1 cellular context compared by ENCODE assay signal in the genomic region with DNA sequence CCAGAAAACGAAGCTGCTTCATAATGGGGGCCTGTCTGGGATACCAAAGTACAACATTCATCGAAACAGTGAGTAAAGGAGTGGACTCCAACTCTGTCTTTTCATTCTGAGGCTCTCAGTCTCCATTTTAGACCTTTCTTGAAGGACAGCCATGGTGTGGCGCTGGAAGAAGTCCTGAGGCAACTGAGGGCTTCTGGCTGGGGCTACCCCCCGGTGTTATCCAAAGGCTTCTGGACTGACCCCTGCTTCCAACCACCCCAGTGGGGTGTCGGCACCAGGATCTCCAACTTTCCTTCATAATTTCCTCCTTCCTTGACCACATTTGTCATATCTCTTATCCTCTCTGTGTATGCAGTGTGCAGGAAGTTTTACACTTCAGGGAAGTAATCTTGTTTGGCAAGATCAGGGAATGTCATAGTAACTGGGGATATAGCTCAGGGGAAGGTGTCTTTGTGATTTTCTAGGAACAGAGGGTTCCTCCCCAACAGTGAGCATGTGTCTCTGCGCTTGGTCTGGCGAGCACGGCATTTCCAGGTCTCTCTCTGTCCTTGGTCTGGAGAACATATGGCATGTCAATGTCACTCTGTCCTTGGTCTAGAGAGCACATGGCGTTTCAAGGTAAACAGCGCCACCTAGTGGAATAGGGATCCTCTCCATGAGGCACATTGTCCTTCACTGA.
TF ChIP-seq lines count a peak whose summit lies in the region.

No MANE protein-coding gene starts in this region.

TF ChIP-seq in K562, 482 proteins besides CTCF, POLR2A, EP300 and RAD21 (continued from another document and continues in another):
- no peak for TF ChIP-seq SMAD2 (IDR thresholded peaks at IDR 0.05; ENCODE audit: low read depth, low read length)
- TF ChIP-seq BRF1 (IDR thresholded peaks at IDR 0.05; ENCODE audit: borderline replicate concordance, extremely low read depth, insufficient read length), result no peak
- peak; percentile 46; the same call in 1 of the 2 replicates for TF ChIP-seq ZNF24 (IDR thresholded peaks at IDR 0.05)
- TF ChIP-seq CHD4 (IDR thresholded peaks at IDR 0.05; ENCODE audit: insufficient read depth, insufficient replicate concordance, low read depth, low read length, poor library complexity, severe bottlenecking), result no peak
- TF ChIP-seq, protein P1, sequence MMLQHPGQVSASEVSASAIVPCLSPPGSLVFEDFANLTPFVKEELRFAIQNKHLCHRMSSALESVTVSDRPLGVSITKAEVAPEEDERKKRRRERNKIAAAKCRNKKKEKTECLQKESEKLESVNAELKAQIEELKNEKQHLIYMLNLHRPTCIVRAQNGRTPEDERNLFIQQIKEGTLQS (IDR thresholded peaks at IDR 0.05), result no peak
- TF ChIP-seq, protein P1 (CRISPR knock-in tag; conservative IDR thresholded peaks at IDR 0.05), result no peak
- TF ChIP-seq HDAC8 (tag; IDR thresholded peaks at IDR 0.05), result no peak
- TF ChIP-seq, protein P2, sequence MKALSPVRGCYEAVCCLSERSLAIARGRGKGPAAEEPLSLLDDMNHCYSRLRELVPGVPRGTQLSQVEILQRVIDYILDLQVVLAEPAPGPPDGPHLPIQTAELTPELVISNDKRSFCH (CRISPR knock-in tag; IDR thresholded peaks at IDR 0.05), result no peak
- TF ChIP-seq, protein P2 (tag; IDR thresholded peaks at IDR 0.05), result no peak
- TF ChIP-seq, protein P3, sequence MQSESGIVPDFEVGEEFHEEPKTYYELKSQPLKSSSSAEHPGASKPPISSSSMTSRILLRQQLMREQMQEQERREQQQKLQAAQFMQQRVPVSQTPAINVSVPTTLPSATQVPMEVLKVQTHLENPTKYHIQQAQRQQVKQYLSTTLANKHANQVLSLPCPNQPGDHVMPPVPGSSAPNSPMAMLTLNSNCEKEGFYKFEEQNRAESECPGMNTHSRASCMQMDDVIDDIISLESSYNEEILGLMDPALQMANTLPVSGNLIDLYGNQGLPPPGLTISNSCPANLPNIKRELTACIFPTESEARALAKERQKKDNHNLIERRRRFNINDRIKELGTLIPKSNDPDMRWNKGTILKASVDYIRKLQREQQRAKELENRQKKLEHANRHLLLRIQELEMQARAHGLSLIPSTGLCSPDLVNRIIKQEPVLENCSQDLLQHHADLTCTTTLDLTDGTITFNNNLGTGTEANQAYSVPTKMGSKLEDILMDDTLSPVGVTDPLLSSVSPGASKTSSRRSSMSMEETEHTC (IDR thresholded peaks at IDR 0.05), result no peak
- no peak for TF ChIP-seq BDP1 (IDR thresholded peaks at IDR 0.05; ENCODE audit: insufficient read depth, insufficient read length)
- TF ChIP-seq ZNF586 (CRISPR knock-in tag; conservative IDR thresholded peaks at IDR 0.05), result no peak
- TF ChIP-seq EWSR1 (IDR thresholded peaks at IDR 0.05; ENCODE audit: borderline replicate concordance, low read depth, partially characterized antibody), result no peak
- TF ChIP-seq PHF21A (IDR thresholded peaks at IDR 0.05; ENCODE audit: borderline replicate concordance, low read depth), result no peak
- TF ChIP-seq NCOA4 (IDR thresholded peaks at IDR 0.05; ENCODE audit: partially characterized antibody), result no peak
- no peak for TF ChIP-seq SP2 (IDR thresholded peaks at IDR 0.05; ENCODE audit: extremely low read depth, low read depth, low read length, poor library complexity, severe bottlenecking)
- no peak for TF ChIP-seq RBM25 (IDR thresholded peaks at IDR 0.05; ENCODE audit: low read depth, low read length, severe bottlenecking)
- TF ChIP-seq TCF3 (CRISPR knock-in tag; IDR thresholded peaks at IDR 0.05), result peak; percentile 20; the same call in 1 of the 2 replicates
- TF ChIP-seq FOSL1 (tag; conservative IDR thresholded peaks at IDR 0.05), result no peak
- TF ChIP-seq TCFL5 (CRISPR knock-in tag; conservative IDR thresholded peaks at IDR 0.05), result no peak
- no peak for TF ChIP-seq COPS2 (conservative IDR thresholded peaks at IDR 0.05)
- peak; percentile 42; the same call in 1 of the 2 replicates for TF ChIP-seq NFRKB (IDR thresholded peaks at IDR 0.05; ENCODE audit: low read depth)
- TF ChIP-seq FOS (IDR thresholded peaks at IDR 0.05; ENCODE audit: extremely low read depth, insufficient read length), result no peak
- TF ChIP-seq, protein P4, sequence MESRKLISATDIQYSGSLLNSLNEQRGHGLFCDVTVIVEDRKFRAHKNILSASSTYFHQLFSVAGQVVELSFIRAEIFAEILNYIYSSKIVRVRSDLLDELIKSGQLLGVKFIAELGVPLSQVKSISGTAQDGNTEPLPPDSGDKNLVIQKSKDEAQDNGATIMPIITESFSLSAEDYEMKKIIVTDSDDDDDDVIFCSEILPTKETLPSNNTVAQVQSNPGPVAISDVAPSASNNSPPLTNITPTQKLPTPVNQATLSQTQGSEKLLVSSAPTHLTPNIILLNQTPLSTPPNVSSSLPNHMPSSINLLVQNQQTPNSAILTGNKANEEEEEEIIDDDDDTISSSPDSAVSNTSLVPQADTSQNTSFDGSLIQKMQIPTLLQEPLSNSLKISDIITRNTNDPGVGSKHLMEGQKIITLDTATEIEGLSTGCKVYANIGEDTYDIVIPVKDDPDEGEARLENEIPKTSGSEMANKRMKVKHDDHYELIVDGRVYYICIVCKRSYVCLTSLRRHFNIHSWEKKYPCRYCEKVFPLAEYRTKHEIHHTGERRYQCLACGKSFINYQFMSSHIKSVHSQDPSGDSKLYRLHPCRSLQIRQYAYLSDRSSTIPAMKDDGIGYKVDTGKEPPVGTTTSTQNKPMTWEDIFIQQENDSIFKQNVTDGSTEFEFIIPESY (CRISPR knock-in tag; IDR thresholded peaks at IDR 0.05), result no peak
- no peak for TF ChIP-seq RUNX1 (IDR thresholded peaks at IDR 0.05; ENCODE audit: low read depth)
- TF ChIP-seq, protein P5, sequence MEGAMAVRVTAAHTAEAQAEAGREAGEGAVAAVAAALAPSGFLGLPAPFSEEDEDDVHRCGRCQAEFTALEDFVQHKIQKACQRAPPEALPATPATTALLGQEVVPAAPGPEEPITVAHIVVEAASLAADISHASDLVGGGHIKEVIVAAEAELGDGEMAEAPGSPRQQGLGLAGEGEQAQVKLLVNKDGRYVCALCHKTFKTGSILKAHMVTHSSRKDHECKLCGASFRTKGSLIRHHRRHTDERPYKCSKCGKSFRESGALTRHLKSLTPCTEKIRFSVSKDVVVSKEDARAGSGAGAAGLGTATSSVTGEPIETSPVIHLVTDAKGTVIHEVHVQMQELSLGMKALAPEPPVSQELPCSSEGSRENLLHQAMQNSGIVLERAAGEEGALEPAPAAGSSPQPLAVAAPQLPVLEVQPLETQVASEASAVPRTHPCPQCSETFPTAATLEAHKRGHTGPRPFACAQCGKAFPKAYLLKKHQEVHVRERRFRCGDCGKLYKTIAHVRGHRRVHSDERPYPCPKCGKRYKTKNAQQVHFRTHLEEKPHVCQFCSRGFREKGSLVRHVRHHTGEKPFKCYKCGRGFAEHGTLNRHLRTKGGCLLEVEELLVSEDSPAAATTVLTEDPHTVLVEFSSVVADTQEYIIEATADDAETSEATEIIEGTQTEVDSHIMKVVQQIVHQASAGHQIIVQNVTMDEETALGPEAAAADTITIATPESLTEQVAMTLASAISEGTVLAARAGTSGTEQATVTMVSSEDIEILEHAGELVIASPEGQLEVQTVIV (CRISPR knock-in tag; IDR thresholded peaks at IDR 0.05; ENCODE audit: borderline replicate concordance), result no peak
- TF ChIP-seq, protein P6, sequence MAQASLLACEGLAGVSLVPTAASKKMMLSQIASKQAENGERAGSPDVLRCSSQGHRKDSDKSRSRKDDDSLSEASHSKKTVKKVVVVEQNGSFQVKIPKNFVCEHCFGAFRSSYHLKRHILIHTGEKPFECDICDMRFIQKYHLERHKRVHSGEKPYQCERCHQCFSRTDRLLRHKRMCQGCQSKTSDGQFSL (CRISPR knock-in tag; IDR thresholded peaks at IDR 0.05), result no peak
- TF ChIP-seq, protein P6 (tag; IDR thresholded peaks at IDR 0.05), result no peak
- TF ChIP-seq, protein P7, sequence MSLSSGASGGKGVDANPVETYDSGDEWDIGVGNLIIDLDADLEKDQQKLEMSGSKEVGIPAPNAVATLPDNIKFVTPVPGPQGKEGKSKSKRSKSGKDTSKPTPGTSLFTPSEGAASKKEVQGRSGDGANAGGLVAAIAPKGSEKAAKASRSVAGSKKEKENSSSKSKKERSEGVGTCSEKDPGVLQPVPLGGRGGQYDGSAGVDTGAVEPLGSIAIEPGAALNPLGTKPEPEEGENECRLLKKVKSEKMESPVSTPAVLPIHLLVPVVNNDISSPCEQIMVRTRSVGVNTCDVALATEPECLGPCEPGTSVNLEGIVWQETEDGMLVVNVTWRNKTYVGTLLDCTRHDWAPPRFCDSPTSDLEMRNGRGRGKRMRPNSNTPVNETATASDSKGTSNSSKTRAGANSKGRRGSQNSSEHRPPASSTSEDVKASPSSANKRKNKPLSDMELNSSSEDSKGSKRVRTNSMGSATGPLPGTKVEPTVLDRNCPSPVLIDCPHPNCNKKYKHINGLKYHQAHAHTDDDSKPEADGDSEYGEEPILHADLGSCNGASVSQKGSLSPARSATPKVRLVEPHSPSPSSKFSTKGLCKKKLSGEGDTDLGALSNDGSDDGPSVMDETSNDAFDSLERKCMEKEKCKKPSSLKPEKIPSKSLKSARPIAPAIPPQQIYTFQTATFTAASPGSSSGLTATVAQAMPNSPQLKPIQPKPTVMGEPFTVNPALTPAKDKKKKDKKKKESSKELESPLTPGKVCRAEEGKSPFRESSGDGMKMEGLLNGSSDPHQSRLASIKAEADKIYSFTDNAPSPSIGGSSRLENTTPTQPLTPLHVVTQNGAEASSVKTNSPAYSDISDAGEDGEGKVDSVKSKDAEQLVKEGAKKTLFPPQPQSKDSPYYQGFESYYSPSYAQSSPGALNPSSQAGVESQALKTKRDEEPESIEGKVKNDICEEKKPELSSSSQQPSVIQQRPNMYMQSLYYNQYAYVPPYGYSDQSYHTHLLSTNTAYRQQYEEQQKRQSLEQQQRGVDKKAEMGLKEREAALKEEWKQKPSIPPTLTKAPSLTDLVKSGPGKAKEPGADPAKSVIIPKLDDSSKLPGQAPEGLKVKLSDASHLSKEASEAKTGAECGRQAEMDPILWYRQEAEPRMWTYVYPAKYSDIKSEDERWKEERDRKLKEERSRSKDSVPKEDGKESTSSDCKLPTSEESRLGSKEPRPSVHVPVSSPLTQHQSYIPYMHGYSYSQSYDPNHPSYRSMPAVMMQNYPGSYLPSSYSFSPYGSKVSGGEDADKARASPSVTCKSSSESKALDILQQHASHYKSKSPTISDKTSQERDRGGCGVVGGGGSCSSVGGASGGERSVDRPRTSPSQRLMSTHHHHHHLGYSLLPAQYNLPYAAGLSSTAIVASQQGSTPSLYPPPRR (CRISPR knock-in tag; IDR thresholded peaks at IDR 0.05; ENCODE audit: borderline replicate concordance), result 0 out of 2 replicates have a peak, but pooled peaks have one; percentile 59
- no peak for TF ChIP-seq ZNF23 (CRISPR knock-in tag; IDR thresholded peaks at IDR 0.05)
- peak; percentile 52; the same call in 1 of the 2 replicates for TF ChIP-seq RB1 (IDR thresholded peaks at IDR 0.05; ENCODE audit: low read depth)
- TF ChIP-seq POLR3G (IDR thresholded peaks at IDR 0.05; ENCODE audit: extremely low read depth, insufficient read length, insufficient replicate concordance), result no peak
- peak; percentile 71 for TF ChIP-seq EHMT2 (IDR thresholded peaks at IDR 0.05)
- TF ChIP-seq ZNF57 (CRISPR knock-in tag; IDR thresholded peaks at IDR 0.05), result no peak
- TF ChIP-seq, protein P8, sequence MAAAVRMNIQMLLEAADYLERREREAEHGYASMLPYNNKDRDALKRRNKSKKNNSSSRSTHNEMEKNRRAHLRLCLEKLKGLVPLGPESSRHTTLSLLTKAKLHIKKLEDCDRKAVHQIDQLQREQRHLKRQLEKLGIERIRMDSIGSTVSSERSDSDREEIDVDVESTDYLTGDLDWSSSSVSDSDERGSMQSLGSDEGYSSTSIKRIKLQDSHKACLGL (CRISPR knock-in tag; IDR thresholded peaks at IDR 0.05; ENCODE audit: borderline replicate concordance, poor library complexity, severe bottlenecking), result no peak
- TF ChIP-seq GABPB2 (CRISPR knock-in tag; conservative IDR thresholded peaks at IDR 0.05), result no peak
- no peak for TF ChIP-seq MED1 (CRISPR knock-in tag; IDR thresholded peaks at IDR 0.05; ENCODE audit: borderline replicate concordance)
- no peak for TF ChIP-seq PYGO2 (tag; IDR thresholded peaks at IDR 0.05)
- no peak; the same call in 1 of the 2 replicates for TF ChIP-seq HDAC2 (IDR thresholded peaks at IDR 0.05)
- TF ChIP-seq, protein P9, sequence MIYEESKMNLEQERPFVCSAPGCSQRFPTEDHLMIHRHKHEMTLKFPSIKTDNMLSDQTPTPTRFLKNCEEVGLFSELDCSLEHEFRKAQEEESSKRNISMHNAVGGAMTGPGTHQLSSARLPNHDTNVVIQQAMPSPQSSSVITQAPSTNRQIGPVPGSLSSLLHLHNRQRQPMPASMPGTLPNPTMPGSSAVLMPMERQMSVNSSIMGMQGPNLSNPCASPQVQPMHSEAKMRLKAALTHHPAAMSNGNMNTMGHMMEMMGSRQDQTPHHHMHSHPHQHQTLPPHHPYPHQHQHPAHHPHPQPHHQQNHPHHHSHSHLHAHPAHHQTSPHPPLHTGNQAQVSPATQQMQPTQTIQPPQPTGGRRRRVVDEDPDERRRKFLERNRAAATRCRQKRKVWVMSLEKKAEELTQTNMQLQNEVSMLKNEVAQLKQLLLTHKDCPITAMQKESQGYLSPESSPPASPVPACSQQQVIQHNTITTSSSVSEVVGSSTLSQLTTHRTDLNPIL (CRISPR knock-in tag; IDR thresholded peaks at IDR 0.05), result no peak
- TF ChIP-seq ZNF3 (CRISPR knock-in tag; IDR thresholded peaks at IDR 0.05), result no peak
- TF ChIP-seq SMARCA5 (IDR thresholded peaks at IDR 0.05), result no peak
- TF ChIP-seq CBX8 (IDR thresholded peaks at IDR 0.05; ENCODE audit: borderline replicate concordance, extremely low read depth, low read depth, low read length, poor library complexity, severe bottlenecking), result no peak
- TF ChIP-seq CXXC5 (CRISPR knock-in tag; IDR thresholded peaks at IDR 0.05), result peak; percentile 46; the same call in 1 of the 2 replicates
- TF ChIP-seq ZNF431 (CRISPR knock-in tag; IDR thresholded peaks at IDR 0.05), result peak; percentile 51; the same call in 1 of the 2 replicates
- no peak; the same call in 1 of the 2 replicates for TF ChIP-seq SMAD4 (CRISPR knock-in tag; conservative IDR thresholded peaks at IDR 0.05)
- TF ChIP-seq NFE2L1 (tag; IDR thresholded peaks at IDR 0.05; ENCODE audit: borderline replicate concordance, low read depth), result no peak
- no peak for TF ChIP-seq ZNF212 (CRISPR knock-in tag; IDR thresholded peaks at IDR 0.05)
- peak in 1 of 2 experiments; percentile 72; a peak in 1 of 4 replicates for TF ChIP-seq ETV6 (IDR thresholded peaks at IDR 0.05; ENCODE audit: borderline replicate concordance in 1 of 2, low read depth in 2 of 2, low read length in 1 of 2)
- TF ChIP-seq ETV6 (CRISPR knock-in tag; IDR thresholded peaks at IDR 0.05; ENCODE audit: borderline replicate concordance), result no peak
- TF ChIP-seq, protein P10, sequence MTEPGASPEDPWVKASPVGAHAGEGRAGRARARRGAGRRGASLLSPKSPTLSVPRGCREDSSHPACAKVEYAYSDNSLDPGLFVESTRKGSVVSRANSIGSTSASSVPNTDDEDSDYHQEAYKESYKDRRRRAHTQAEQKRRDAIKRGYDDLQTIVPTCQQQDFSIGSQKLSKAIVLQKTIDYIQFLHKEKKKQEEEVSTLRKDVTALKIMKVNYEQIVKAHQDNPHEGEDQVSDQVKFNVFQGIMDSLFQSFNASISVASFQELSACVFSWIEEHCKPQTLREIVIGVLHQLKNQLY (CRISPR knock-in tag; conservative IDR thresholded peaks at IDR 0.05), result no peak
